Comparison of ENCODE assay signal across 23 cellular contexts in the genomic region with DNA sequence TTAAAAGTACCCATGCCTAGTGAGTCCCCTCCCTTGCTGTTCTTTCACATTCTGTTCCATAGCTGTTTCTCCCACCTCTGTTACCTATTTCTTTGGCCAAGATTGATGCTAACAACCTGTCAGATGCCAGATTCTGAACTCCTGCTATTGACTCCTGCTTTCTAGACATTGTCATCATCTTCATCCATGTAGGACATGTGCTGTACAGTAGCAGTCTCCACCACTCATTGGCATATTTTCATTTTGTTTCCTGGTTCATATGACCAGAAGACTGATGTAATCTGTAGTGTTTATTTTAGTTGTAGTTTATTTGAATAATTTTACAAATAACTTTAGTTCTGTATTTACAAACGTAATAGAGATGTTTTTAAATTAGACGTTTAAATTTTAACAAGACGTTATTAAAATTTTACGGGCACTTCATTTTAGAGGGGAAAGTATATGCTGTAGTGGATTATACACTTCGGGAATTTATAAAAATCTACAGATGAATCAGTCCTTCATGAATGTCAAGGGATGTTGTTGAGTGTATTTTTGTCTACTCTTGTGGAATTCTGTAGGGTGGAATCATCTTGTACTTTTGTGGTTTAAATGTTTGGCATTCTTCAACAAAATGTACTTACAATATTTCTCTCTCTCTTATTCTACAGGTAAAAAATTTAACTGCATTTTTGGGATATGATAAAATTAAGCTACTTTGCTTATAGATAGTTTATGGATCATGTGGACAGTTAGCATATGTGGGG. TPM values are rescaled to one million over a fixed set of nuclear protein-coding genes. Genes with fewer than 3 reads are reported as not detected.
DNase-seq lines count a peak whose midpoint lies in the region; FAIRE-seq and TF ChIP-seq lines count a peak whose summit lies in the region.
"Had no signal": no experiment of that assay in that cellular context is flagged by ENCODE, and none has a peak within 500 bp of the region (broad histone marks: within the 10 kb centered on the region; RNA-seq: fewer than 3 reads in every experiment).

No MANE protein-coding gene starts in this region.

- H3K27ac ChIP-seq in astrocyte (ENCODE audit: low read depth, low read length) (no peak overlapping the region), spleen (no peak overlapping the region)
- H3K27ac ChIP-seq: A549 had no signal

- H3K36me3 ChIP-seq in astrocyte (ENCODE audit: insufficient read depth, low read length) (peaks cover 19% of the 10 kb centered on the region), spleen (peaks cover 4 to 96% (median 51%) of the 10 kb centered on the region in 6 donors)

- DNase-seq in GM12891 (ENCODE audit: insufficient read length, low spot score) (no peak), astrocyte (ENCODE audit: low read depth) (peak; percentile 45), iris pigment epithelial cell (ENCODE audit: low read depth) (peak; percentile 72), spleen (no peak), GM13976 (ENCODE audit: low spot score) (no peak)
- no peak for DNase-seq in stimulated activated CD4-positive, alpha-beta T cell treated with anti-CD3 and anti-CD28 coated beads, Interleukin-15, amount 100 ng/mL, for 24 hours
- DNase-seq: DMS79 treated with DMSO at 0.1 percent for 48 hours, NCI-H1417, NCI-H1694 treated with DMSO at 0.1 percent for 48 hours, NCI-H2081 treated with DMSO at 0.1 percent for 48 hours, NCI-H2171 treated with DMSO at 0.1 percent for 48 hours, NCI-H446 treated with DMSO at 0.1 percent for 48 hours, NCI-H526 treated with DMSO at 0.1 percent for 48 hours, PC-3, SHP77 had no signal

- peak overlapping the region; percentile 90 for H3K27ac Mint-ChIP-seq in astrocyte (ENCODE audit: unreplicated experiment)
- H3K27ac Mint-ChIP-seq: B cell, CD14-positive monocyte, GM23338 had no signal

- peak; percentile 48 for FAIRE-seq in A204.1 (lab: Jason Lieb, UNC)
- FAIRE-seq in GM12891 (lab: Jason Lieb, UNC) = peak; percentile 20
- FAIRE-seq in astrocyte (lab: Jason Lieb, UNC) = peak; percentile 60
- FAIRE-seq: A549, GM12892, GM18507 had no signal

- TF ChIP-seq CTCF in astrocyte (IDR thresholded peaks at IDR 0.05; ENCODE audit: insufficient read depth, low read depth, low read length) (no peak), spleen (IDR thresholded peaks at IDR 0.05 in 8 of 11, conservative IDR thresholded peaks at IDR 0.05 in 3 of 11) (no peak), GM13976 (IDR thresholded peaks at IDR 0.05; ENCODE audit: borderline replicate concordance, control extremely low read depth, extremely low read depth, insufficient read depth, missing control alignments) (no peak)

- no peaks in the 10 kb centered on the region for H3K9me3 ChIP-seq in astrocyte (ENCODE audit: insufficient read depth, low read depth, low read length)
- H3K9me3 ChIP-seq in spleen = no peaks in the 10 kb centered on the region
- H3K9me3 ChIP-seq: A549, HAP-1 had no signal

- H3K36me3 Mint-ChIP-seq in astrocyte (ENCODE audit: low read depth, unreplicated experiment) = peaks cover 21% of the 10 kb centered on the region

- H3K4me3 Mint-ChIP-seq in astrocyte (ENCODE audit: unreplicated experiment) = no peak overlapping the region
- H3K4me3 Mint-ChIP-seq: B cell, CD14-positive monocyte, GM23338 had no signal

- H3K79me2 ChIP-seq in astrocyte (ENCODE audit: insufficient read depth, low read length) = no peaks in the 10 kb centered on the region

- in situ Hi-C loops in GM13976 (cut with MboI; ENCODE audit: low sequenced_read_pairs, unreplicated experiment) = no loop called here

- H3K4me1 Mint-ChIP-seq in astrocyte (ENCODE audit: low read depth, unreplicated experiment) = peaks cover 5% of the 10 kb centered on the region
- H3K4me1 Mint-ChIP-seq: B cell, CD14-positive monocyte, GM23338 had no signal

- H4K20me1 ChIP-seq in astrocyte (ENCODE audit: insufficient read depth, low read length) = no peaks in the 10 kb centered on the region

- intact Hi-C loops in spleen (cut with DNase I; ENCODE audit: low total_unique reads) = no loop called here

- H3K4me1 ChIP-seq in astrocyte (ENCODE audit: insufficient read depth, low read length) = no peaks in the 10 kb centered on the region
- no peaks in the 10 kb centered on the region for H3K4me1 ChIP-seq in spleen
- H3K4me1 ChIP-seq: HAP-1 had no signal

- H3K27me3 ChIP-seq in astrocyte (ENCODE audit: insufficient read depth, low read length) (no peaks in the 10 kb centered on the region), spleen (replicated peaks in 1 of 7) (no peaks in the 10 kb centered on the region)

- no peak overlapping the region for H3K9ac ChIP-seq in astrocyte (ENCODE audit: low read length)

- no peak overlapping the region for H3K4me2 ChIP-seq in astrocyte (ENCODE audit: low read length)
- H3K4me2 ChIP-seq: A549, GM23338 had no signal

- peaks cover 2% of the 10 kb centered on the region for H3K9me3 Mint-ChIP-seq in astrocyte (ENCODE audit: unreplicated experiment)
- H3K9me3 Mint-ChIP-seq: CD14-positive monocyte, GM23338 had no signal

- 94 to 98% (median 96%) methylated on average over 5 of the region's 5 CpGs for WGBS in spleen, 5 donors

- no peak overlapping the region for H3K4me3 ChIP-seq in astrocyte (ENCODE audit: insufficient read depth, low read depth, low read length)
- H3K4me3 ChIP-seq in spleen = no peak overlapping the region
- H3K4me3 ChIP-seq: A549, GM23338, HAP-1 had no signal

- H3K27me3 Mint-ChIP-seq in astrocyte (ENCODE audit: low read depth, unreplicated experiment) = no peaks in the 10 kb centered on the region
- H3K27me3 Mint-ChIP-seq: B cell had no signal

- no peak overlapping the region for H2AFZ ChIP-seq in astrocyte (ENCODE audit: low read depth, low read length)
- H2AFZ ChIP-seq: GM23338 had no signal

- TF ChIP-seq POLR2A in GM12891 (IDR thresholded peaks at IDR 0.05; ENCODE audit: low read depth, low read length) (no peak), spleen (IDR thresholded peaks at IDR 0.05) (no peak)

TF ChIP-seq in GM12891, 5 proteins besides CTCF, POLR2A, EP300 and RAD21:
- TF ChIP-seq TAF1 (IDR thresholded peaks at IDR 0.05; ENCODE audit: low read depth, low read length) (no peak), POLR2AphosphoS5 (IDR thresholded peaks at IDR 0.05; ENCODE audit: low read depth, low read length) (no peak), SPI1 (IDR thresholded peaks at IDR 0.05; ENCODE audit: low read depth, low read length) (no peak), PAX5 (IDR thresholded peaks at IDR 0.05; ENCODE audit: insufficient read depth, low read length, severe bottlenecking) (no peak)

RNA-seq across cellular contexts. Expression of gene TRMT11, which starts 34.1 kb away (rescaled TPM):
- polyA plus RNA-seq in GM12891 (2012; ENCODE audit: low read depth, missing spikeins) = 18.5 TPM
- 17.0 and 18.2 TPM in 2 replicates for total RNA-seq in astrocyte
- total RNA-seq in spleen = 10 to 100 TPM; 18.4 to 37.7 (median 23.8) TPM
- 10 to 100 TPM; 10.7 to 16.5 (median 11.1) TPM for polyA plus RNA-seq in spleen

Comparison
In these comparisons a context has a peak if more than half of its experiments do, and no peak if none do; other contexts are left out.
1. DNase-seq: peak in astrocyte (single experiment) and iris pigment epithelial cell (single experiment); none in GM12891 (single experiment), spleen (single experiment), GM13976 (single experiment) and stimulated activated CD4-positive, alpha-beta T cell treated with anti-CD3 and anti-CD28 coated beads, Interleukin-15, amount 100 ng/mL, for 24 hours (single experiment).